In genomic region chr5:64766934-64767333, GRCh38 we compare ENCODE assay signal across 10 cellular contexts. TPM values are rescaled to one million over a fixed set of nuclear protein-coding genes. Genes with fewer than 3 reads are reported as not detected.
DNase-seq lines count a peak whose midpoint lies in the region; ATAC-seq, FAIRE-seq and TF ChIP-seq lines count a peak whose summit lies in the region.
"Had no signal": no experiment of that assay in that cellular context is flagged by ENCODE, and none has a peak within 500 bp of the region (broad histone marks: within the 10 kb centered on the region; RNA-seq: fewer than 3 reads in every experiment).

No MANE protein-coding gene starts in this region.

- no peaks in the 10 kb centered on the region for H3K27me3 Mint-ChIP-seq in astrocyte (ENCODE audit: low read depth, unreplicated experiment)
- H3K27me3 Mint-ChIP-seq in mesothelial cell of epicardium (ENCODE audit: low read depth), result no peaks in the 10 kb centered on the region

- FAIRE-seq in astrocyte (lab: Jason Lieb, UNC) (no peak), urothelium cell line (lab: Jason Lieb, UNC) (no peak)

- no peaks in the 10 kb centered on the region for H3K9me3 ChIP-seq in astrocyte (ENCODE audit: insufficient read depth, low read depth, low read length)

- H3K27me3 ChIP-seq in ACC112 (ENCODE audit: insufficient read depth, low read length), result no peaks in the 10 kb centered on the region
- no peaks in the 10 kb centered on the region for H3K27me3 ChIP-seq in astrocyte (ENCODE audit: insufficient read depth, low read length)

- TF ChIP-seq CTCF in HFF-Myc (IDR thresholded peaks at IDR 0.05; ENCODE audit: low read depth, low read length, missing control alignments), result no peak
- no peak for TF ChIP-seq CTCF in astrocyte (IDR thresholded peaks at IDR 0.05; ENCODE audit: insufficient read depth, low read depth, low read length)
- no peak for TF ChIP-seq CTCF in mesothelial cell of epicardium (IDR thresholded peaks at IDR 0.05; ENCODE audit: unreplicated experiment)

- H3K4me2 ChIP-seq in astrocyte (ENCODE audit: low read length), result peak overlapping the region; percentile 90

- H3K9me3 Mint-ChIP-seq in astrocyte (ENCODE audit: unreplicated experiment) (no peaks in the 10 kb centered on the region), mesothelial cell of epicardium (no peaks in the 10 kb centered on the region)

- peak overlapping the region; percentile 92 for H3K9ac ChIP-seq in astrocyte (ENCODE audit: low read length)

- peaks cover 25% of the 10 kb centered on the region; the same call in 1 of the 2 replicates for H3K36me3 ChIP-seq in ACC112 (ENCODE audit: insufficient read depth, low read length)
- peaks cover 6% of the 10 kb centered on the region for H3K36me3 ChIP-seq in astrocyte (ENCODE audit: insufficient read depth, low read length)

- no peak for ATAC-seq in GM19395 (IDR thresholded peaks at IDR 0.05; ENCODE audit: unreplicated experiment)

- peaks cover 11% of the 10 kb centered on the region for H4K20me1 ChIP-seq in astrocyte (ENCODE audit: insufficient read depth, low read length)

- H3K36me3 Mint-ChIP-seq in astrocyte (ENCODE audit: low read depth, unreplicated experiment), result no peaks in the 10 kb centered on the region
- H3K36me3 Mint-ChIP-seq in mesothelial cell of epicardium, result peaks cover 7% of the 10 kb centered on the region

- peaks cover 20% of the 10 kb centered on the region for H3K4me1 Mint-ChIP-seq in astrocyte (ENCODE audit: low read depth, unreplicated experiment)
- H3K4me1 Mint-ChIP-seq in mesothelial cell of epicardium, result peaks cover 24% of the 10 kb centered on the region

- H3K4me3 Mint-ChIP-seq in astrocyte (ENCODE audit: unreplicated experiment), result peak overlapping the region; percentile 98
- H3K4me3 Mint-ChIP-seq in mesothelial cell of epicardium, result peak overlapping the region; percentile 99

- H3K27ac ChIP-seq in ACC112 (ENCODE audit: low read depth, low read length) (no peak overlapping the region), astrocyte (ENCODE audit: low read depth, low read length) (no peak overlapping the region)

- peaks cover 34% of the 10 kb centered on the region for H3K4me1 ChIP-seq in ACC112 (ENCODE audit: control insufficient read depth, insufficient read depth, low read length, unreplicated experiment)
- peaks cover 11% of the 10 kb centered on the region for H3K4me1 ChIP-seq in astrocyte (ENCODE audit: insufficient read depth, low read length)

- DNase-seq in HFF-Myc (ENCODE audit: extremely low read depth, low read depth), result no peak
- DNase-seq in astrocyte (ENCODE audit: low read depth), result no peak
- DNase-seq in mesothelial cell of epicardium (ENCODE audit: low spot score in 2 of 2, unreplicated experiment in 2 of 2), result no peak
- no peak for DNase-seq in urothelium cell line (ENCODE audit: low spot score)
- DNase-seq in amygdala (lab: John Stamatoyannopoulos, UW), result no peak
- DNase-seq in NCI-H2029 (lab: John Stamatoyannopoulos, UW), result no peak
- DNase-seq: activated CD4-positive, alpha-beta T cell treated with anti-CD3 and anti-CD28 coated beads for 4 hours; left colon had no signal

- H3K4me3 ChIP-seq in ACC112 (ENCODE audit: low read depth, low read length) (peak overlapping the region; percentile 90), HFF-Myc (replicated peaks; ENCODE audit: low read depth, low read length) (peak overlapping the region; percentile 74), astrocyte (ENCODE audit: insufficient read depth, low read depth, low read length) (peak overlapping the region; percentile 94)

- peaks cover 87% of the 10 kb centered on the region for H3K79me2 ChIP-seq in ACC112 (ENCODE audit: control insufficient read depth, insufficient read depth, low read length, unreplicated experiment)
- peaks cover 96% of the 10 kb centered on the region for H3K79me2 ChIP-seq in astrocyte (ENCODE audit: insufficient read depth, low read length)

- H2AFZ ChIP-seq in ACC112 (ENCODE audit: low read length, unreplicated experiment) (no peak overlapping the region), astrocyte (ENCODE audit: low read depth, low read length) (no peak overlapping the region)

- H3K27ac Mint-ChIP-seq in astrocyte (ENCODE audit: unreplicated experiment) (peak overlapping the region; percentile 38), mesothelial cell of epicardium (peak overlapping the region; percentile 100)

RNA-seq across cellular contexts. Expression of gene SREK1IP1, which starts 1.6 kb away (rescaled TPM):
- total RNA-seq in astrocyte (26.2 and 27.3 TPM in 2 replicates), mesothelial cell of epicardium (20.9 to 25.9 TPM (median 23.4 TPM) in 3 replicates)

RNA-seq across cellular contexts. Expression of gene CWC27, which starts 1.8 kb away (rescaled TPM):
- 23.2 and 25.7 TPM in 2 replicates for total RNA-seq in astrocyte
- 28.6 to 30.0 TPM (median 29.3 TPM) in 3 replicates for total RNA-seq in mesothelial cell of epicardium
